Comparison of ENCODE assay signal across 8 cellular contexts in the genomic region with DNA sequence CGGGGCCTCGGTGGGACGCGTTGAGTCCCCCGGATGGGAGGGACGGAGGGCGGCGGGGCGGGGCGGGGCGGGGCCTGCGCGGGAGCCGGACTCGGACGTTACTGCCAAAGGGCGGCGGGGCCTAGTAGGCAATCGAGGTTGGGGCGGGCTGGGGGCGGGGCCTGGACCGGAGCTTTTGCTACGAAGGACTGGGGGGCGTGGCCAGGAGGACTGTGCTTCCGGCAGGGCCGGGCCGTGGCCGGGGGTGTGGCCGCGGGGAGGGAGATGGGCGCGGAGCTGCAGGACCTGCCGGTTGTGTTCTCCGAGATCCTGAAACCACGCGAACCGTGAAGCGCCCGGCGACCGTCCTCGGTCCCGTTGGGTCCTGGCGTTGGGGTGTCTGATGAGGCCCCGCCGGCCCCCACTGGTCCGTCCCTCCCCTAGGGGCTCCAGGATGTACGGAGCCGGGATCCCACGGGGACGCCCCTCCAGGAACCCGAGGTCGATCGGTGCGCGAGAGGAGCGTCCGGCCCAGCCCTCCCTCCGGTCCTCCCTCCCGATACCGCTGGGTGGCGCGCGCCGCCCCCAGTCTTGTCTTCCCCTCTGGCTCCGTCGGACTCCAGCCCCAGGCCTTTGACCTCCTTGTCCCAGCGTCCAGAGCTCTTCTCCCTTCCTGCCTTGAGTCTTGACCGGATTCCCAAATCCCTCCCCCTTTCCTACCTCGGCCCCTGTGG. TPM values are rescaled to one million over a fixed set of nuclear protein-coding genes. Genes with fewer than 3 reads are reported as not detected.
DNase-seq lines count a peak whose midpoint lies in the region; ATAC-seq and TF ChIP-seq lines count a peak whose summit lies in the region.

No MANE protein-coding gene starts in this region.

- in situ Hi-C loops in SK-MEL-5 (cut with HindIII; ENCODE audit: low pct_unique_long_range_greater_than_20kb, low sequenced_read_pairs): no loop called here
- in situ Hi-C loops in transverse colon (cut with MboI; ENCODE audit: low pct_ligation_motif_present in 1 of 4, low pct_unique_long_range_greater_than_20kb in 1 of 4, low sequenced_read_pairs in 3 of 4): no loop called here

- peak overlapping the region; percentile 91 to 98 (median 97) for H3K27ac ChIP-seq in transverse colon

- TF ChIP-seq POLR2A in NB4 (IDR thresholded peaks at IDR 0.05; ENCODE audit: extremely low read depth, insufficient read length) (peak; percentile 75), transverse colon (IDR thresholded peaks at IDR 0.05) (peak; percentile 96)

- no peaks in the 10 kb centered on the region for H3K36me3 Mint-ChIP-seq in activated naive CD8-positive, alpha-beta T cell
- H3K36me3 Mint-ChIP-seq in osteocyte (ENCODE audit: unreplicated experiment): no peaks in the 10 kb centered on the region

- TF ChIP-seq CTCF in GM12865 (IDR thresholded peaks at IDR 0.05; ENCODE audit: insufficient read depth, low read depth, low read length, missing control alignments) (peak; percentile 79), NB4 (IDR thresholded peaks at IDR 0.05; ENCODE audit: low read depth, low read length) (peak; percentile 79), osteocyte (IDR thresholded peaks at IDR 0.05) (peak; percentile 78), transverse colon (IDR thresholded peaks at IDR 0.05) (peak; percentile 75 to 97 (median 85))

- H3K4me3 ChIP-seq in GM12865 (ENCODE audit: low read depth, low read length): peak overlapping the region; percentile 85
- H3K4me3 ChIP-seq in NB4 (ENCODE audit: low read depth, low read length): peak overlapping the region; percentile 57
- H3K4me3 ChIP-seq in transverse colon: peak overlapping the region; percentile 37 to 68 (median 58)

- no peaks in the 10 kb centered on the region for H3K9me3 Mint-ChIP-seq in activated naive CD8-positive, alpha-beta T cell (ENCODE audit: low read depth)
- H3K9me3 Mint-ChIP-seq in osteocyte (ENCODE audit: unreplicated experiment): no peaks in the 10 kb centered on the region

- 1 to 10% methylated on average over 2 to 65 of the region's 70 CpGs for WGBS in transverse colon (ENCODE audit: low coverage in 1 of 2), 2 donors

- no peaks in the 10 kb centered on the region for H3K27me3 Mint-ChIP-seq in activated naive CD8-positive, alpha-beta T cell
- H3K27me3 Mint-ChIP-seq in osteocyte (ENCODE audit: unreplicated experiment): no peaks in the 10 kb centered on the region

- no peaks in the 10 kb centered on the region for H3K9me3 ChIP-seq in transverse colon

- peak overlapping the region; percentile 83 for H3K27ac Mint-ChIP-seq in activated naive CD8-positive, alpha-beta T cell
- H3K27ac Mint-ChIP-seq in osteocyte (ENCODE audit: unreplicated experiment): peak overlapping the region; percentile 78

- no peaks in the 10 kb centered on the region for H3K27me3 ChIP-seq in transverse colon

- peak overlapping the region; percentile 90 for H3K4me3 Mint-ChIP-seq in activated naive CD8-positive, alpha-beta T cell
- H3K4me3 Mint-ChIP-seq in osteocyte (ENCODE audit: unreplicated experiment): peak overlapping the region; percentile 76

- H3K4me1 Mint-ChIP-seq in activated naive CD8-positive, alpha-beta T cell (ENCODE audit: low read depth): peaks cover 5% of the 10 kb centered on the region
- peaks cover 6% of the 10 kb centered on the region for H3K4me1 Mint-ChIP-seq in osteocyte (ENCODE audit: unreplicated experiment)

- TF ChIP-seq EP300 in transverse colon (IDR thresholded peaks at IDR 0.05; ENCODE audit: low read depth): no peak

- no peaks in the 10 kb centered on the region for H3K36me3 ChIP-seq in transverse colon

- intact Hi-C loops in head of caudate nucleus (cut with DNase I) (no loop called here), transverse colon (cut with DNase I; ENCODE audit: low total_unique reads) (no loop called here)

- DNase-seq in GM12865 (ENCODE audit: low read depth) (peak; percentile 99), NB4 (ENCODE audit: low read depth) (peak; percentile 98), SK-MEL-5 (ENCODE audit: low read depth, low spot score) (peak; percentile 94), head of caudate nucleus (peak; percentile 89 to 99 (median 96)), osteocyte (ENCODE audit: extremely low spot score, unreplicated experiment) (peak; percentile 99), transverse colon (peak; percentile 100)

- H3K4me1 ChIP-seq in transverse colon: peaks cover 9 to 42% (median 33%) of the 10 kb centered on the region in 4 donors

- ATAC-seq in HG02588 (IDR thresholded peaks at IDR 0.05; ENCODE audit: unreplicated experiment): peak; percentile 60

RNA-seq across cellular contexts. Expression of a gene that starts 0.6 kb away (rescaled TPM):
- 4.5 and 7.8 TPM in 2 replicates for total RNA-seq in SK-MEL-5 (2014; rRNA removed; shearing (Covaris generic))
- polyA plus RNA-seq in SK-MEL-5 (2015; cell fraction: cytosol; rRNA removed): 11.8 and 12.9 TPM in 2 replicates
- 23.4 and 26.8 TPM in 2 replicates for polyA plus RNA-seq in SK-MEL-5 (2015; cell fraction: nucleus; rRNA removed)
- 5.9 and 8.0 TPM in 2 replicates for total RNA-seq in osteocyte
- total RNA-seq in transverse colon: 10 to 100 TPM; 21.3 to 68.5 (median 26.9) TPM

RNA-seq across cellular contexts. Expression of a gene that starts 9.2 kb away (rescaled TPM):
- total RNA-seq in SK-MEL-5 (2014; rRNA removed; shearing (Covaris generic)): not detected in 2 replicates
- not detected in 2 replicates for polyA plus RNA-seq in SK-MEL-5 (2015; cell fraction: cytosol; rRNA removed)
- polyA plus RNA-seq in SK-MEL-5 (2015; cell fraction: nucleus; rRNA removed): not detected in 2 replicates
- total RNA-seq in osteocyte: not detected in 2 replicates
- 10 to 100 TPM in 2 of 4 donors, 1 to 10 TPM in 1, not detected in 1; 1.3 to 16.5 (median 15.0) TPM for total RNA-seq in transverse colon

RNA-seq across cellular contexts. Expression of a gene that starts 20.1 kb away (rescaled TPM):
- not detected in 2 replicates for total RNA-seq in SK-MEL-5 (2014; rRNA removed; shearing (Covaris generic))
- not detected in 2 replicates for polyA plus RNA-seq in SK-MEL-5 (2015; cell fraction: cytosol; rRNA removed)
- polyA plus RNA-seq in SK-MEL-5 (2015; cell fraction: nucleus; rRNA removed): not detected in 2 replicates
- not detected in 2 replicates for total RNA-seq in osteocyte
- total RNA-seq in transverse colon: 10 to 100 TPM in 3 of 4 donors, 1 to 10 TPM in 1; 4.1 to 29.4 (median 11.8) TPM

RNA-seq across cellular contexts. Expression of a gene that starts 23.6 kb away (rescaled TPM):
- 159 and 175 TPM in 2 replicates for total RNA-seq in SK-MEL-5 (2014; rRNA removed; shearing (Covaris generic))
- polyA plus RNA-seq in SK-MEL-5 (2015; cell fraction: cytosol; rRNA removed): 160 and 167 TPM in 2 replicates
- 492 and 512 TPM in 2 replicates for polyA plus RNA-seq in SK-MEL-5 (2015; cell fraction: nucleus; rRNA removed)
- 180 and 185 TPM in 2 replicates for total RNA-seq in osteocyte
- 100 to 1,000 TPM; 421 to 762 (median 554) TPM for total RNA-seq in transverse colon

RNA-seq across cellular contexts. Expression of a gene that starts 44.0 kb away (rescaled TPM):
- total RNA-seq in SK-MEL-5 (2014; rRNA removed; shearing (Covaris generic)): 0.72 and 1.4 TPM in 2 replicates
- 1.4 and 2.3 TPM in 2 replicates for polyA plus RNA-seq in SK-MEL-5 (2015; cell fraction: cytosol; rRNA removed)
- polyA plus RNA-seq in SK-MEL-5 (2015; cell fraction: nucleus; rRNA removed): 0.21 TPM in 1 of 2 replicates, not detected in the other
- total RNA-seq in osteocyte: not detected in 2 replicates
- 10 to 100 TPM in 1 of 4 donors, not detected in 3; 13.8 TPM for total RNA-seq in transverse colon

Comparison
In these comparisons a context has a peak if more than half of its experiments do, and no peak if none do; other contexts are left out.
1. Peak in every context shown above with its lines: DNase-seq, ATAC-seq, H3K4me3 ChIP-seq and H3K27ac ChIP-seq.